10 cellular contexts compared by ENCODE assay signal in the genomic region with DNA sequence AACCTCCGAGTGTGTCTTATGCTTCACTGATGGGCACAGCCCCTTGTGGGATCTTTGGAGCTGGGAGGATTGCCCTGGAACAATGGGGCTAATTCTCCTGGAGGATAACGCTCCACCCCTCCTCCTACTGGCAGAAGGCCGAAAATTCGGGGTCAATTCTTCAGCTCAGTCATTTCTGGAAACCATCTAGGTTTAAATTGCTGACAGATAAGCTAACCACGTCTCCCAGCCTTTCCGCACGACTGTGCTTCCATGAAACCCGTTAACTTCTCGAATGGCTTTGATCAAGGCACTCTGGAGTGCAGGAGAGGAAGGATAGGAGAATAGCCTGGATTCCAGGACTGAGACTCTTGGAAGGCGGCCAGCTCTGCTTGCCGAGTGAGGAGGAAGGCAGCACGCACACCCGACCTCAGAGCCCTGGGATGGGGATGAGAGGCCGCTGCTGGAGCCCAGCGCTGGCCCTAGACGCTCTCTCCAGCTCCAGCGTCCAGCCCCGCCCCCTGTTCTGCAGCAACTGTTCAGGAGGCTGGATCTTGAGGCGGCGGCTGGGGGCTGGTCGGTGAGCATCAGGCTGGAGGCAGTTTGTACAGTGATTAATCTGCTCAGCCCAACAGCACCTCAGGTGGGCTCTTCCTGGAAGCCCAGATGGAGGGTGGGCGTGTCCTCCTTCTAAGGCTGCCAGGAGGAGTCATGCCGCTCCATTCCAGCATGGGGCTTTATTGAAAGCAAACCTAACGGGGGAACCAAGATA.
DNase-seq lines count a peak whose midpoint lies in the region; ATAC-seq and TF ChIP-seq lines count a peak whose summit lies in the region.
"Had no signal": no experiment of that assay in that cellular context is flagged by ENCODE, and none has a peak within 500 bp of the region (broad histone marks: within the 10 kb centered on the region; RNA-seq: fewer than 3 reads in every experiment).

No MANE protein-coding gene starts in this region.

- H3K4me3 Mint-ChIP-seq in activated CD8-positive, alpha-beta T cell treated with anti-CD3 and anti-CD28 coated beads, Interleukin-2, amount 10 ng/mL, durations not matched to agents 7 days and 5 days: no peak overlapping the region

- H3K4me3 ChIP-seq in breast epithelium (peak overlapping the region in 2 of 3 donors; percentile 25 to 59), aorta (ENCODE audit: low read length in 2 of 2) (no peak overlapping the region)

- H3K27me3 ChIP-seq in breast epithelium (no peaks in the 10 kb centered on the region), aorta (ENCODE audit: control insufficient read depth in 1 of 2, insufficient read depth in 2 of 2, low read length in 1 of 2) (no peaks in the 10 kb centered on the region)

- H3K27me3 Mint-ChIP-seq in activated CD8-positive, alpha-beta T cell treated with anti-CD3 and anti-CD28 coated beads, Interleukin-2, amount 10 ng/mL, durations not matched to agents 7 days and 5 days (ENCODE audit: low read depth): peaks cover 3% of the 10 kb centered on the region

- H3K36me3 ChIP-seq in breast epithelium: no peaks in the 10 kb centered on the region
- no peaks in the 10 kb centered on the region for H3K36me3 ChIP-seq in aorta (ENCODE audit: control insufficient read depth in 1 of 2, insufficient read depth in 2 of 2, low read length in 1 of 2)

- H3K36me3 Mint-ChIP-seq in activated CD8-positive, alpha-beta T cell treated with anti-CD3 and anti-CD28 coated beads, Interleukin-2, amount 10 ng/mL, durations not matched to agents 7 days and 5 days (ENCODE audit: low read depth): no peaks in the 10 kb centered on the region

- POLR2A ChIA-PET in activated CD8-positive, alpha-beta T cell treated with anti-CD3 and anti-CD28 coated beads, Interleukin-2, amount 10 ng/mL, durations not matched to agents 7 days and 5 days (lab: Charles Lee): no interaction called here

- peaks cover 0 to 8% of the 10 kb centered on the region in 2 donors for H3K4me1 ChIP-seq in breast epithelium
- peaks cover 3 to 9% of the 10 kb centered on the region in 2 donors for H3K4me1 ChIP-seq in aorta (ENCODE audit: control insufficient read depth in 1 of 2, insufficient read depth in 2 of 2, low read length in 2 of 2)

- TF ChIP-seq POLR2A in breast epithelium (IDR thresholded peaks at IDR 0.05): no peak

- no peaks in the 10 kb centered on the region for H3K4me1 Mint-ChIP-seq in activated CD8-positive, alpha-beta T cell treated with anti-CD3 and anti-CD28 coated beads, Interleukin-2, amount 10 ng/mL, durations not matched to agents 7 days and 5 days (ENCODE audit: low read depth)

- no peaks in the 10 kb centered on the region for H3K9me3 Mint-ChIP-seq in activated CD8-positive, alpha-beta T cell treated with anti-CD3 and anti-CD28 coated beads, Interleukin-2, amount 10 ng/mL, durations not matched to agents 7 days and 5 days (ENCODE audit: insufficient read depth)

- WGBS in aorta, 2 donors: 4 to 31% methylated on average over 24 of the region's 24 CpGs

- H3K27ac ChIP-seq in breast epithelium: peak overlapping the region; percentile 67 to 83
- H3K27ac ChIP-seq in aorta (ENCODE audit: low read depth in 1 of 2, low read length in 2 of 2): peak overlapping the region in 1 of 2 donors; percentile 81

- TF ChIP-seq CTCF in breast epithelium (IDR thresholded peaks at IDR 0.05): no peak

- H3K27ac Mint-ChIP-seq in activated CD8-positive, alpha-beta T cell treated with anti-CD3 and anti-CD28 coated beads, Interleukin-2, amount 10 ng/mL, durations not matched to agents 7 days and 5 days: no peak overlapping the region

- ATAC-seq in left lobe of liver: peak; percentile 59
- peak; percentile 72 for ATAC-seq in aorta (ENCODE audit: low FRiP score)
- ATAC-seq in activated CD8-positive, alpha-beta T cell treated with anti-CD3 and anti-CD28 coated beads, Interleukin-2, amount 10 ng/mL, durations not matched to agents 7 days and 5 days: no peak

- CTCF ChIA-PET in activated CD8-positive, alpha-beta T cell treated with anti-CD3 and anti-CD28 coated beads, Interleukin-2, amount 10 ng/mL, durations not matched to agents 7 days and 5 days (lab: Charles Lee): no interaction called here

- H3K9me3 ChIP-seq in breast epithelium (no peaks in the 10 kb centered on the region), aorta (ENCODE audit: control insufficient read depth, low read length) (no peaks in the 10 kb centered on the region)

- intact Hi-C loops in breast epithelium (cut with DNase I; ENCODE audit: low total_unique reads) (loop anchor here (5.0 kb wide), 1 partner anchor 448 kb away; no protein-coding TSS in a partner anchor), aorta (cut with DNase I) (no loop called here)

- DNase-seq in NCI-H748 (lab: John Stamatoyannopoulos, UW; ENCODE audit: unreplicated experiment) (peak; percentile 18), NCI-H748 treated with DMSO at 0.1 percent for 48 hours (lab: John Stamatoyannopoulos, UW) (no peak), breast epithelium (ENCODE audit: low spot score in 2 of 2) (peak in 1 of 2 donors; percentile 51), left lobe of liver (ENCODE audit: low spot score) (no peak), aorta (peak; percentile 87 to 88), HuH-7.5 (ENCODE audit: low spot score) (no peak), UCSD-AML1 (lab: John Stamatoyannopoulos, UW; ENCODE audit: unreplicated experiment) (no peak)
- DNase-seq in activated CD8-positive, alpha-beta T cell treated with anti-CD3 and anti-CD28 coated beads, Interleukin-2, amount 10 ng/mL, durations not matched to agents 7 days and 5 days: no peak
- DNase-seq: activated CD8-positive, alpha-beta memory T cell treated with anti-CD3 and anti-CD28 coated beads, Interleukin-2, amount 50 U/mL, for 4 hours; NCI-H1436 had no signal

Comparison
In these comparisons a context has a peak if more than half of its experiments do, and no peak if none do; other contexts are left out.
1. DNase-seq: peak in NCI-H748 (single experiment) and aorta (2 of 2); none in NCI-H748 treated with DMSO at 0.1 percent for 48 hours (single experiment), left lobe of liver (single experiment), activated CD8-positive, alpha-beta T cell treated with anti-CD3 and anti-CD28 coated beads, Interleukin-2, amount 10 ng/mL, durations not matched to agents 7 days and 5 days (single experiment), HuH-7.5 (single experiment) and UCSD-AML1 (single experiment).
2. H3K4me3 ChIP-seq: peak in breast epithelium (2 of 3); none in aorta (0 of 2).